In genomic region chr7:149750122-149750845, GRCh38 we compare ENCODE assay signal across 35 cellular contexts. TPM values are rescaled to one million over a fixed set of nuclear protein-coding genes. Genes with fewer than 3 reads are reported as not detected.
"Had no signal": no experiment of that assay in that cellular context is flagged by ENCODE, and none has a peak within 500 bp of the region (broad histone marks: within the 10 kb centered on the region; RNA-seq: fewer than 3 reads in every experiment).

No MANE protein-coding gene starts in this region.

- H3K4me2 ChIP-seq: KMS-11 had no signal

- H3K4me3 ChIP-seq: SJCRH30, SK-N-MC had no signal

- H3K9me3 ChIP-seq: SJCRH30 had no signal

- H3K9me3 Mint-ChIP-seq: activated naive CD8-positive, alpha-beta T cell treated with anti-CD3 and anti-CD28 coated beads for 36 hours; activated T-helper 17 cell treated with anti-CD3 and anti-CD28 coated beads, Interleukin-2, amount 50 U/mL, for 72 hours had no signal

- DNase-seq: activated CD4-positive, alpha-beta T cell treated with anti-CD3 and anti-CD28 coated beads for 1 hour; activated CD4-positive, alpha-beta T cell treated with anti-CD3 and anti-CD28 coated beads for 48 hours; activated CD4-positive, CD25-positive, alpha-beta regulatory T cell; activated CD8-positive, alpha-beta T cell treated with anti-CD3 and anti-CD28 coated beads for 36 hours; activated effector memory CD4-positive, alpha-beta T cell treated with anti-CD3 and anti-CD28 coated beads, Interleukin-2, amount 50 U/mL, for 16 hours; activated naive CD4-positive, alpha-beta T cell; activated naive CD4-positive, alpha-beta T cell treated with anti-CD3 and anti-CD28 coated beads, Interleukin-2, amount 50 U/mL, for 16 hours; activated naive CD8-positive, alpha-beta T cell treated with anti-CD3 and anti-CD28 coated beads for 36 hours; activated T-cell treated with anti-CD3 and anti-CD28 coated beads, Interleukin-2, amount 50 U/mL, for 1 hour; activated T-cell treated with anti-CD3 and anti-CD28 coated beads, Interleukin-2, amount 50 U/mL, for 72 hours; amniotic stem cell; aorta; brain microvascular endothelial cell; central memory CD4-positive, alpha-beta T cell; MM.1S; MV-4-11; NCI-H1092; NCI-H1436 treated with DMSO at 0.1 percent for 48 hours; NCI-H1694 treated with DMSO at 0.1 percent for 48 hours; NCI-H2029; NCI-H345; NCI-H524 treated with DMSO at 0.1 percent for 48 hours; SHP77; SJCRH30; T1000; WERI-Rb-1 had no signal

- H3K27ac Mint-ChIP-seq: activated CD8-positive, alpha-beta T cell treated with anti-CD3 and anti-CD28 coated beads for 36 hours; activated naive CD8-positive, alpha-beta T cell treated with anti-CD3 and anti-CD28 coated beads for 36 hours; activated T-cell treated with anti-CD3 and anti-CD28 coated beads, Interleukin-2, amount 50 U/mL, for 72 hours; activated T-helper 17 cell treated with anti-CD3 and anti-CD28 coated beads, Interleukin-2, amount 50 U/mL, for 72 hours had no signal

- ATAC-seq: activated CD8-positive, alpha-beta T cell treated with anti-CD3 and anti-CD28 coated beads for 36 hours; activated T-cell treated with anti-CD3 and anti-CD28 coated beads, Interleukin-2, amount 50 U/mL, for 72 hours; activated T-helper 17 cell treated with anti-CD3 and anti-CD28 coated beads, Interleukin-2, amount 50 U/mL, for 72 hours; Panc1 had no signal

- H3K9ac ChIP-seq: KMS-11 had no signal

- H3K36me3 ChIP-seq: brain microvascular endothelial cell, SJCRH30, WERI-Rb-1 had no signal

- H3K27me3 Mint-ChIP-seq: activated CD8-positive, alpha-beta T cell treated with anti-CD3 and anti-CD28 coated beads for 36 hours; activated naive CD8-positive, alpha-beta T cell treated with anti-CD3 and anti-CD28 coated beads for 36 hours; activated T-helper 17 cell treated with anti-CD3 and anti-CD28 coated beads, Interleukin-2, amount 50 U/mL, for 72 hours had no signal

- H3K4me1 Mint-ChIP-seq: activated naive CD8-positive, alpha-beta T cell treated with anti-CD3 and anti-CD28 coated beads for 36 hours; activated T-helper 17 cell treated with anti-CD3 and anti-CD28 coated beads, Interleukin-2, amount 50 U/mL, for 72 hours had no signal

- H3K27me3 ChIP-seq: brain microvascular endothelial cell, SJCRH30 had no signal

- H3K4me3 Mint-ChIP-seq: activated CD8-positive, alpha-beta T cell treated with anti-CD3 and anti-CD28 coated beads for 36 hours; activated naive CD8-positive, alpha-beta T cell treated with anti-CD3 and anti-CD28 coated beads for 36 hours; activated T-cell treated with anti-CD3 and anti-CD28 coated beads, Interleukin-2, amount 50 U/mL, for 72 hours; activated T-helper 17 cell treated with anti-CD3 and anti-CD28 coated beads, Interleukin-2, amount 50 U/mL, for 72 hours had no signal

- H3K27ac ChIP-seq: brain microvascular endothelial cell, KMS-11, SJCRH30, SK-N-MC, WERI-Rb-1 had no signal

- H3K4me1 ChIP-seq: SJCRH30 had no signal

- H3K36me3 Mint-ChIP-seq: activated naive CD8-positive, alpha-beta T cell treated with anti-CD3 and anti-CD28 coated beads for 36 hours had no signal

RNA-seq across cellular contexts. Expression of gene ZNF467, which starts 23.1 kb away (rescaled TPM):
- total RNA-seq: activated CD8-positive, alpha-beta memory T cell treated with anti-CD3 and anti-CD28 coated beads for 36 hours; LHCN-M2; RPMI7951; SJCRH30; T-helper 1 cell treated with Interleukin-12 subunit alpha and Interleukin-12 subunit beta and Interleukin-4 antibody, amounts not matched to agents 30 ng/mL and 1 ng/mL, for 36 hours; T-helper 2 cell treated with Interferon-gamma antibody and Interleukin-4, amounts not matched to agents 100 ng/mL and 5 ng/mL, for 36 hours had no signal
